Comparison of ENCODE assay signal across 8 cellular contexts in the genomic region with DNA sequence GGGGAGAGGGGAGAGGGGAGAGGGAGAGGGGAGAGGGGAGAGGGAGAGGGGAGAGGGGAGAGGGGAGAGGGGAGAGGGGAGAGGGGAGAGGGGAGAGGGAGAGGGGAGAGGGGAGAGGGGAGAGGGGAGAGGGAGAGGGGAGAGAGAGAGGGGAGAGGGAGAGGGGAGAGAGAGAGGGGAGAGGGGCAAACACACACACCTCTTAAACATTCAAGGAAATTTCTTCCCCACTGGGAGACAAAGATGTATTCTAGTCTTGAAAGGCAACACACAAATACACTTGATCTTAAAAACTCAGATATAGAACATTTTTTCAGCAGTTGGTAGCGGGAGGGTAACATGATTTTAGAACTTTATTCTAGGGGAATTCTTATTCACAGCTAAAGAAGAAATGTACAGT. TPM values are rescaled to one million over a fixed set of nuclear protein-coding genes. Genes with fewer than 3 reads are reported as not detected.
DNase-seq lines count a peak whose midpoint lies in the region; ATAC-seq, FAIRE-seq and TF ChIP-seq lines count a peak whose summit lies in the region.
"Not testable (repeated sequence)": the region's sequence is repeated elsewhere in the genome, so short reads cannot be mapped to it uniquely, and the experiment has no call there.
"Had no signal": no experiment of that assay in that cellular context is flagged by ENCODE, and none has a peak within 500 bp of the region (broad histone marks: within the 10 kb centered on the region; RNA-seq: fewer than 3 reads in every experiment).

No MANE protein-coding gene starts in this region.

- H3K4me1 Mint-ChIP-seq in HFFc6 (ENCODE audit: low read depth), result peaks cover 84% of the 10 kb centered on the region
- peaks cover 68% of the 10 kb centered on the region for H3K4me1 Mint-ChIP-seq in activated CD4-positive, alpha-beta T cell treated with anti-CD3 and anti-CD28 coated beads, Interleukin-2, amount 10 ng/mL, durations not matched to agents 24 days and 14 days
- peaks cover 81% of the 10 kb centered on the region for H3K4me1 Mint-ChIP-seq in activated T-helper 2 cell treated with anti-CD3 and anti-CD28 coated beads, Interferon-gamma antibody, Interleukin-2, Interleukin-4, amounts not matched to agents 10 μg/mL and 5 μg/mL and 100 μg/mL, durations not matched to agents 14 hours and 24 hours and 36 hours (ENCODE audit: low read depth)
- H3K4me1 Mint-ChIP-seq in natural killer cell treated with Interleukin-12 subunit alpha and Interleukin-12 subunit beta and Interleukin-15 and Interleukin-18, amount 100 ng/mL, for 72 hours (ENCODE audit: low read depth in 2 of 2), result peaks cover 79% of the 10 kb centered on the region in 2 donors

- H3K27me3 ChIP-seq in Panc1 (ENCODE audit: control insufficient read depth, insufficient read depth, low read length); K562 (ENCODE audit: control insufficient read depth in 2 of 2, insufficient read depth in 2 of 2, low read length in 2 of 2); hepatocyte: not testable (repeated sequence)

- TF ChIP-seq CTCF in HFFc6 (IDR thresholded peaks at IDR 0.05); Panc1 (IDR thresholded peaks at IDR 0.05); K562 (IDR thresholded peaks at IDR 0.05 in 2 of 3, conservative IDR thresholded peaks at IDR 0.05 in 1 of 3; ENCODE audit: insufficient read depth in 2 of 3, low read depth in 1 of 3, low read length in 3 of 3); hepatocyte (IDR thresholded peaks at IDR 0.05; ENCODE audit: poor library complexity): not testable (repeated sequence)

- not testable (repeated sequence) for H3K4me3 Mint-ChIP-seq in HFFc6; activated CD4-positive, alpha-beta T cell treated with anti-CD3 and anti-CD28 coated beads, Interleukin-2, amount 10 ng/mL, durations not matched to agents 24 days and 14 days; activated T-helper 2 cell treated with anti-CD3 and anti-CD28 coated beads, Interferon-gamma antibody, Interleukin-2, Interleukin-4, amounts not matched to agents 10 μg/mL and 5 μg/mL and 100 μg/mL, durations not matched to agents 14 hours and 24 hours and 36 hours (ENCODE audit: low read depth)
- peak overlapping the region; percentile 62 for H3K4me3 Mint-ChIP-seq in natural killer cell treated with Interleukin-12 subunit alpha and Interleukin-12 subunit beta and Interleukin-15 and Interleukin-18, amount 100 ng/mL, for 72 hours

- H3K9me3 ChIP-seq in Panc1 (ENCODE audit: control insufficient read depth, insufficient read depth, low read depth, low read length); K562 (replicated peaks; ENCODE audit: control insufficient read depth, insufficient read depth, low read depth, low read length); hepatocyte (ENCODE audit: low read depth): not testable (repeated sequence)

- H3K9ac ChIP-seq in K562 (ENCODE audit: insufficient read depth in 1 of 2, low read depth in 2 of 2, low read length in 2 of 2), result not testable (repeated sequence)

- peak overlapping the region; percentile 63 for H3K27ac Mint-ChIP-seq in HFFc6
- peak overlapping the region; percentile 80 for H3K27ac Mint-ChIP-seq in activated CD4-positive, alpha-beta T cell treated with anti-CD3 and anti-CD28 coated beads, Interleukin-2, amount 10 ng/mL, durations not matched to agents 24 days and 14 days
- peak overlapping the region; percentile 71 for H3K27ac Mint-ChIP-seq in activated T-helper 2 cell treated with anti-CD3 and anti-CD28 coated beads, Interferon-gamma antibody, Interleukin-2, Interleukin-4, amounts not matched to agents 10 μg/mL and 5 μg/mL and 100 μg/mL, durations not matched to agents 14 hours and 24 hours and 36 hours
- peak overlapping the region; percentile 54 to 79 for H3K27ac Mint-ChIP-seq in natural killer cell treated with Interleukin-12 subunit alpha and Interleukin-12 subunit beta and Interleukin-15 and Interleukin-18, amount 100 ng/mL, for 72 hours

- intact Hi-C loops in Panc1 (cut with micrococcal nuclease; ENCODE audit: unreplicated experiment); K562 (cut with micrococcal nuclease): not testable (repeated sequence)
- intact Hi-C loops in activated CD4-positive, alpha-beta T cell treated with anti-CD3 and anti-CD28 coated beads, Interleukin-2, amount 10 ng/mL, durations not matched to agents 24 days and 14 days (cut with micrococcal nuclease), result loop anchor here (2.0 to 5.0 kb wide), 4 partner anchors 17 to 324 kb away; no protein-coding TSS in a partner anchor
- intact Hi-C loops in activated T-helper 2 cell treated with anti-CD3 and anti-CD28 coated beads, Interferon-gamma antibody, Interleukin-2, Interleukin-4, amounts not matched to agents 10 μg/mL and 5 μg/mL and 100 μg/mL, durations not matched to agents 14 hours and 24 hours and 36 hours (cut with micrococcal nuclease), result loop anchor here (2.0 to 5.0 kb wide), 4 partner anchors 37 to 329 kb away; no protein-coding TSS in a partner anchor

- H3K4me1 ChIP-seq in Panc1 (ENCODE audit: control insufficient read depth, insufficient read depth, low read length) (peaks cover 81% of the 10 kb centered on the region), K562 (replicated peaks in 1 of 2; ENCODE audit: control insufficient read depth in 2 of 2, insufficient read depth in 2 of 2, low read length in 2 of 2) (peaks cover 9 to 59% of the 10 kb centered on the region in 2 experiments; a peak in 4 of 5 replicates), hepatocyte (ENCODE audit: insufficient read depth) (peaks cover 28% of the 10 kb centered on the region)

- H3K36me3 ChIP-seq in Panc1 (ENCODE audit: control insufficient read depth, insufficient read depth, low read length); hepatocyte (replicated peaks; ENCODE audit: insufficient read depth, low read depth): not testable (repeated sequence)
- peaks cover 22% of the 10 kb centered on the region for H3K36me3 ChIP-seq in K562 (ENCODE audit: control insufficient read depth, insufficient read depth, low read length)

- not testable (repeated sequence) for ATAC-seq in Panc1; K562; natural killer cell treated with Interleukin-12 subunit alpha and Interleukin-12 subunit beta and Interleukin-15 and Interleukin-18, amount 100 ng/mL, for 72 hours

- TF ChIP-seq RAD21 in K562 (CRISPR knock-in tag; conservative IDR thresholded peaks at IDR 0.05 in 1 of 2, IDR thresholded peaks at IDR 0.05 in 1 of 2), result not testable (repeated sequence)

- H4K20me1 ChIP-seq in K562 (replicated peaks; ENCODE audit: control insufficient read depth, insufficient read depth, low read length) (peaks cover 27% of the 10 kb centered on the region), hepatocyte (ENCODE audit: insufficient read depth, poor library complexity, severe bottlenecking) (peaks cover 23% of the 10 kb centered on the region)

- BruUV-seq in Panc1 (replicated peaks; lab: Mats Ljungman, UMichigan); K562 (replicated peaks; lab: Mats Ljungman, UMichigan): not testable (repeated sequence)

- CTCF ChIA-PET in Panc1 (lab: Charles Lee); K562 (lab: Yijun Ruan, JAX; ENCODE audit: low intra/inter-chr PET ratio): not testable (repeated sequence)

- H3K27me3 Mint-ChIP-seq in HFFc6 (ENCODE audit: insufficient read depth); activated CD4-positive, alpha-beta T cell treated with anti-CD3 and anti-CD28 coated beads, Interleukin-2, amount 10 ng/mL, durations not matched to agents 24 days and 14 days; activated T-helper 2 cell treated with anti-CD3 and anti-CD28 coated beads, Interferon-gamma antibody, Interleukin-2, Interleukin-4, amounts not matched to agents 10 μg/mL and 5 μg/mL and 100 μg/mL, durations not matched to agents 14 hours and 24 hours and 36 hours (ENCODE audit: low read depth); natural killer cell treated with Interleukin-12 subunit alpha and Interleukin-12 subunit beta and Interleukin-15 and Interleukin-18, amount 100 ng/mL, for 72 hours: not testable (repeated sequence)

- H3K36me3 Mint-ChIP-seq in HFFc6 (ENCODE audit: low read depth); activated CD4-positive, alpha-beta T cell treated with anti-CD3 and anti-CD28 coated beads, Interleukin-2, amount 10 ng/mL, durations not matched to agents 24 days and 14 days (ENCODE audit: low read depth); natural killer cell treated with Interleukin-12 subunit alpha and Interleukin-12 subunit beta and Interleukin-15 and Interleukin-18, amount 100 ng/mL, for 72 hours: not testable (repeated sequence)
- H3K36me3 Mint-ChIP-seq in activated T-helper 2 cell treated with anti-CD3 and anti-CD28 coated beads, Interferon-gamma antibody, Interleukin-2, Interleukin-4, amounts not matched to agents 10 μg/mL and 5 μg/mL and 100 μg/mL, durations not matched to agents 14 hours and 24 hours and 36 hours (ENCODE audit: low read depth), result peaks cover 22% of the 10 kb centered on the region

- not testable (repeated sequence) for H3K9me1 ChIP-seq in K562 (ENCODE audit: control insufficient read depth, insufficient read depth, low read length)

- H3K4me2 ChIP-seq in K562 (ENCODE audit: insufficient read depth, low read length), result not testable (repeated sequence)
- peak overlapping the region; percentile 26 for H3K4me2 ChIP-seq in hepatocyte

- not testable (repeated sequence) for DNase-seq in HFFc6; Panc1 (ENCODE audit: low read depth, low spot score); activated CD4-positive, alpha-beta T cell treated with anti-CD3 and anti-CD28 coated beads, Interleukin-2, amount 10 ng/mL, durations not matched to agents 24 days and 14 days; activated T-helper 2 cell treated with anti-CD3 and anti-CD28 coated beads, Interferon-gamma antibody, Interleukin-2, Interleukin-4, amounts not matched to agents 10 μg/mL and 5 μg/mL and 100 μg/mL, durations not matched to agents 14 hours and 24 hours and 36 hours (ENCODE audit: low spot score); K562 (ENCODE audit: extremely low read depth in 1 of 4, low spot score in 3 of 4); hepatocyte (ENCODE audit: low spot score); natural killer cell treated with Interleukin-12 subunit alpha and Interleukin-12 subunit beta and Interleukin-15 and Interleukin-18, amount 100 ng/mL, for 72 hours (ENCODE audit: low spot score)

- POLR2A ChIA-PET in Panc1 (lab: Charles Lee); K562 (lab: Yijun Ruan, JAX): not testable (repeated sequence)

- not testable (repeated sequence) for TF ChIP-seq EP300 in K562 (IDR thresholded peaks at IDR 0.05; ENCODE audit: low read length)

- not testable (repeated sequence) for H2AFZ ChIP-seq in K562 (ENCODE audit: low read depth, low read length); hepatocyte

- H3K9me2 ChIP-seq in hepatocyte (replicated peaks; ENCODE audit: insufficient read depth), result not testable (repeated sequence)

- 100% methylated on average over 1 of the region's 1 CpG for WGBS in K562 (ENCODE audit: insufficient coverage, low coverage, missing lambda C conversion rate)
- 94% methylated on average over 1 of the region's 1 CpG for WGBS in hepatocyte (ENCODE audit: low lambda C conversion rate, missing lambda C conversion rate)

- not testable (repeated sequence) for H3K9me3 Mint-ChIP-seq in HFFc6; activated CD4-positive, alpha-beta T cell treated with anti-CD3 and anti-CD28 coated beads, Interleukin-2, amount 10 ng/mL, durations not matched to agents 24 days and 14 days; activated T-helper 2 cell treated with anti-CD3 and anti-CD28 coated beads, Interferon-gamma antibody, Interleukin-2, Interleukin-4, amounts not matched to agents 10 μg/mL and 5 μg/mL and 100 μg/mL, durations not matched to agents 14 hours and 24 hours and 36 hours; natural killer cell treated with Interleukin-12 subunit alpha and Interleukin-12 subunit beta and Interleukin-15 and Interleukin-18, amount 100 ng/mL, for 72 hours

- H3K79me2 ChIP-seq in K562 (ENCODE audit: control insufficient read depth, insufficient read depth, low read length) (peaks cover 80% of the 10 kb centered on the region), hepatocyte (peaks cover 69% of the 10 kb centered on the region)

- H3K4me3 ChIP-seq in Panc1 (ENCODE audit: low read depth in 2 of 2, low read length in 2 of 2); K562; hepatocyte: not testable (repeated sequence)

- in situ Hi-C loops in Panc1 (cut with HindIII; ENCODE audit: low pct_unique_long_range_greater_than_20kb, low sequenced_read_pairs); K562 (cut with MboI): not testable (repeated sequence)

- not testable (repeated sequence) for TF ChIP-seq POLR2A in K562 (conservative IDR thresholded peaks at IDR 0.05)

- H3K27ac ChIP-seq in Panc1 (ENCODE audit: low read length) (peak overlapping the region; percentile 83), hepatocyte (peak overlapping the region; percentile 47)
- not testable (repeated sequence) for H3K27ac ChIP-seq in K562 (ENCODE audit: extremely low read depth, low read depth, low read length)

- FAIRE-seq in K562 (lab: Jason Lieb, UNC), result not testable (repeated sequence)

RNA-seq across cellular contexts. Expression of a gene that starts 42.5 kb away (rescaled TPM):
- total RNA-seq in HFFc6 (2021; fragmentation: NEBNext Ultra II Directional; extraction: Animal tissue kit (Norgen Biotek cat#: 25700)), result 100 to 1,000 TPM in 2 of 6 experiments, 10 to 100 TPM in 4; 82.0 to 104 (median 89.1) TPM
- total RNA-seq in Panc1 (2021; ENCODE audit: unreplicated experiment) (218 TPM), K562 (2014; rRNA removed) (70.6 and 80.6 TPM in 2 replicates), K562 (2014; rRNA removed; fragmentation: Illumina TruSeq; extraction: Trizol) (131 and 151 TPM in 2 replicates), K562 (2015; rRNA removed; fragmentation: Illumina TruSeq; extraction: Trizol) (122 and 132 TPM in 2 replicates), K562 (2021) (134 and 151 TPM in 2 replicates), hepatocyte (144 and 158 TPM in 2 replicates)
- polyA plus RNA-seq in Panc1 (2012; ENCODE audit: insufficient read length), result 111 TPM
- total RNA-seq in activated CD4-positive, alpha-beta T cell treated with anti-CD3 and anti-CD28 coated beads, Interleukin-2, amount 10 ng/mL, durations not matched to agents 24 days and 14 days, result 122 and 126 TPM in 2 replicates
- total RNA-seq in activated T-helper 2 cell treated with anti-CD3 and anti-CD28 coated beads, Interferon-gamma antibody, Interleukin-2, Interleukin-4, amounts not matched to agents 10 μg/mL and 5 μg/mL and 100 μg/mL, durations not matched to agents 14 hours and 24 hours and 36 hours, result 122 and 133 TPM in 2 replicates
- 254 and 349 TPM in 2 replicates for total RNA-seq in K562 (2011; cell fraction: chromatin; rRNA removed; ENCODE audit: low replicate concordance)
- total RNA-seq in K562 (2011; cell fraction: nucleolus; rRNA removed), result 242 and 277 TPM in 2 replicates
- total RNA-seq in K562 (2011; cell fraction: nucleoplasm; rRNA removed), result 310 and 344 TPM in 2 replicates
- polyA plus RNA-seq in K562 (2011; rRNA removed) (245 TPM in 2 replicates), K562 (2014; fragmentation: Illumina TruSeq; extraction: Trizol) (150 and 172 TPM in 2 replicates), K562 (2014; fragmentation: Nextera tagmentation; extraction: Ambion mirVana) (100 to 1,000 TPM; 124 to 148 TPM), K562 (2014; rRNA removed) (107 and 109 TPM in 2 replicates), hepatocyte (156 and 164 TPM in 2 replicates)
- 106 and 186 TPM in 2 replicates for polyA plus RNA-seq in K562 (2011; cell fraction: cytosol; rRNA removed)
- polyA plus RNA-seq in K562 (2011; cell fraction: nucleus; rRNA removed), result 434 and 508 TPM in 2 replicates
- 143 and 177 TPM in 2 replicates for polyA plus RNA-seq in K562 (2012)
- 294 and 362 TPM in 2 replicates for polyA minus RNA-seq in K562 (2011; rRNA and poly(A)+ RNA removed)
- polyA minus RNA-seq in K562 (2011; cell fraction: cytosol; rRNA and poly(A)+ RNA removed), result 132 and 149 TPM in 2 replicates
- polyA minus RNA-seq in K562 (2011; cell fraction: nucleus; rRNA and poly(A)+ RNA removed), result 163 and 262 TPM in 2 replicates
- 100 to 1,000 TPM; 130 to 136 TPM for total RNA-seq in natural killer cell treated with Interleukin-12 subunit alpha and Interleukin-12 subunit beta and Interleukin-15 and Interleukin-18, amount 100 ng/mL, for 72 hours
- total RNA-seq: HT-29 had no signal
